ENCODE assay signal across 8 cellular contexts in the genomic region with DNA sequence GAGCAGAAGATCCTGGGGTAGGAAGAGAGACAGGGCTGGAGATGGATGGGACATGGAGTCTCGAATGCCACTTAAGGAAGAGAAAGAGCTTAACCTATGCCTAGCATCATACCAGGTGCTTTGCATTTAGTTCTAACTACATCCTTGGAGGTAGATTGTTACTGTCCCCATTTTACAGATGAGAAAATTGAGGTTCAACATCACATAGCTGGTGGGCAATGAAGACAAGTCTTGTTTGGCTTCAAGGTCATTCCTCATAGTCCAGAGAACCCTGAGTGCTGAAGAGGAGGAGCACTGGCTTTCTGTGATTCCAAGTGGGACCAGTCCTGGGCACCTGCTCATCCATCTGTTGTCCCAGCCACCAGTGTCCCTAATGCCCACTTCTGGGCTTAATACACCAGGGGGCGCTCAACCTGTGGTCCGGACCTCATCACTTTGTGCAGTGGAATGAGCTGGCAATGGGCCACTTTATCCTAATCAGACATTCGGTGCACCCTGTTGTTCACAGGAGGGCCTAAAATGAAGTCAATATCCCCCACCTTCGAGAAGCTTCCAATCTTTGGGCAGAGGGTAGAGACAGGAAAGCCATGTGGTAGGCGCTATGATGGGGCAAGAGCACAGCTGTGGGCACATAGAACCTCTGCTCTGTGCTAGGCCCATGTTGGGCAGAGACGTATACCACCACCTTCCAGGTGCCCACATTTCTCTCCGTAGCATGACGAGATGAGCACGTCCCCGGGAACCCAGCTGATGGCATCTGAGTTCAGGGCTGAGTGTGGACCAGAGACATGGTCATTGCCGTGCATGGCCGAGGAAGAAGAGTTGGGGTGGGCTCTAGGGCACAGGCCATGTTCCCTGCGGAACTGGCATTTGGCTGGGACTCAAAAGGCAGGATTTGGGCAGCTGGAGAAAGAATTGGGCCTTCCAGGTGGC. TPM values are rescaled to one million over a fixed set of nuclear protein-coding genes. Genes with fewer than 3 reads are reported as not detected.
A peak's percentile ranks its signal among the peaks of the same experiment; 100 is the strongest.
DNase-seq lines count a peak whose midpoint lies in the region; ATAC-seq, FAIRE-seq and TF ChIP-seq lines count a peak whose summit lies in the region.

No MANE protein-coding gene starts in this region.

- FAIRE-seq in frontal cortex (lab: Jason Lieb, UNC), result no peak

- no peaks in the 10 kb centered on the region for H3K9me3 Mint-ChIP-seq in activated CD4-positive, alpha-beta T cell treated with anti-CD3 and anti-CD28 coated beads, Interleukin-2, amount 10 ng/mL, durations not matched to agents 7 days and 5 days
- H3K9me3 Mint-ChIP-seq in endothelial cell (ENCODE audit: unreplicated experiment), result no peaks in the 10 kb centered on the region

- no peak overlapping the region for H3K4me3 Mint-ChIP-seq in activated CD4-positive, alpha-beta T cell treated with anti-CD3 and anti-CD28 coated beads, Interleukin-2, amount 10 ng/mL, durations not matched to agents 7 days and 5 days
- no peak overlapping the region for H3K4me3 Mint-ChIP-seq in endothelial cell (ENCODE audit: unreplicated experiment)

- no peak overlapping the region for H3K4me3 ChIP-seq in psoas muscle

- H3K27me3 ChIP-seq in psoas muscle (ENCODE audit: insufficient read depth in 3 of 3, low read length in 2 of 3), result no peaks in the 10 kb centered on the region

- no peak overlapping the region for H3K27ac ChIP-seq in psoas muscle

- peaks cover 14% of the 10 kb centered on the region for H3K36me3 Mint-ChIP-seq in activated CD4-positive, alpha-beta T cell treated with anti-CD3 and anti-CD28 coated beads, Interleukin-2, amount 10 ng/mL, durations not matched to agents 7 days and 5 days (ENCODE audit: low read depth)
- H3K36me3 Mint-ChIP-seq in endothelial cell (ENCODE audit: low read depth, unreplicated experiment), result peaks cover 4% of the 10 kb centered on the region

- intact Hi-C loops in psoas muscle (cut with DNase I), result no loop called here

- ATAC-seq in psoas muscle (no peak), GM19351 (IDR thresholded peaks at IDR 0.05; ENCODE audit: unreplicated experiment) (no peak)

- peaks cover 94% of the 10 kb centered on the region for H3K4me1 Mint-ChIP-seq in activated CD4-positive, alpha-beta T cell treated with anti-CD3 and anti-CD28 coated beads, Interleukin-2, amount 10 ng/mL, durations not matched to agents 7 days and 5 days
- H3K4me1 Mint-ChIP-seq in endothelial cell (ENCODE audit: unreplicated experiment), result peaks cover 44% of the 10 kb centered on the region

- H3K4me1 ChIP-seq in psoas muscle, result no peaks in the 10 kb centered on the region

- no peaks in the 10 kb centered on the region for H3K36me3 ChIP-seq in psoas muscle (ENCODE audit: insufficient read depth in 1 of 2, low read depth in 1 of 2)

- TF ChIP-seq CTCF in LNCAP (IDR thresholded peaks at IDR 0.05) (peak; percentile 37; the same call in 1 of the 2 replicates), endothelial cell (IDR thresholded peaks at IDR 0.05; ENCODE audit: unreplicated experiment) (peak; percentile 70), psoas muscle (IDR thresholded peaks at IDR 0.05) (peak; percentile 9)

- 72 to 75% (median 73%) methylated on average over 14 of the region's 14 CpGs for WGBS in psoas muscle, 3 donors

- no peaks in the 10 kb centered on the region for H3K9me3 ChIP-seq in psoas muscle

- no peaks in the 10 kb centered on the region for H3K27me3 Mint-ChIP-seq in activated CD4-positive, alpha-beta T cell treated with anti-CD3 and anti-CD28 coated beads, Interleukin-2, amount 10 ng/mL, durations not matched to agents 7 days and 5 days
- H3K27me3 Mint-ChIP-seq in endothelial cell (ENCODE audit: unreplicated experiment), result peaks cover 11% of the 10 kb centered on the region

- H3K27ac Mint-ChIP-seq in activated CD4-positive, alpha-beta T cell treated with anti-CD3 and anti-CD28 coated beads, Interleukin-2, amount 10 ng/mL, durations not matched to agents 7 days and 5 days, result peak overlapping the region; percentile 66
- peak overlapping the region; percentile 57 for H3K27ac Mint-ChIP-seq in endothelial cell (ENCODE audit: unreplicated experiment)

- CTCF ChIA-PET in activated CD4-positive, alpha-beta T cell treated with anti-CD3 and anti-CD28 coated beads, Interleukin-2, amount 10 ng/mL, durations not matched to agents 7 days and 5 days (lab: Charles Lee), result interaction anchor here (0.6 to 5.7 kb wide), 19 partner anchors 9 to 348 kb away, joined by 3 to 121 read pairs (median 5); partner anchors contain the start of gene RPS6KA1

- POLR2A ChIA-PET in activated CD4-positive, alpha-beta T cell treated with anti-CD3 and anti-CD28 coated beads, Interleukin-2, amount 10 ng/mL, durations not matched to agents 7 days and 5 days (lab: Charles Lee), result interaction anchor here (0.7 to 1.3 kb wide), 2 partner anchors 9 to 251 kb away, joined by 3 read pairs; partner anchors contain the start of gene RPS6KA1

- DNase-seq in EL (peak; percentile 55), endothelial cell (ENCODE audit: low spot score) (peak; percentile 37), psoas muscle (no peak), inferior parietal cortex (ENCODE audit: extremely low spot score) (no peak), frontal cortex (ENCODE audit: low spot score in 2 of 2) (no peak)
- DNase-seq in activated CD4-positive, alpha-beta T cell treated with anti-CD3 and anti-CD28 coated beads, Interleukin-2, amount 10 ng/mL, durations not matched to agents 7 days and 5 days, result peak; percentile 33

RNA-seq across cellular contexts. Expression of gene RPS6KA1, which starts 9.2 kb away (rescaled TPM):
- total RNA-seq in activated CD4-positive, alpha-beta T cell treated with anti-CD3 and anti-CD28 coated beads, Interleukin-2, amount 10 ng/mL, durations not matched to agents 7 days and 5 days, result 100 to 1,000 TPM; 192 to 199 TPM
- total RNA-seq in endothelial cell (ENCODE audit: unreplicated experiment) (25.3 TPM), psoas muscle (1 to 10 TPM; 2.5 to 3.0 (median 2.7) TPM), frontal cortex (3.3 TPM)
- polyA plus RNA-seq in psoas muscle, result 1 to 10 TPM in 2 of 3 donors, under 1 TPM in 1; 0.88 to 1.8 (median 1.3) TPM

Comparison
In these comparisons a context has a peak if more than half of its experiments do, and no peak if none do; other contexts are left out.
1. DNase-seq: peak in EL (single experiment), activated CD4-positive, alpha-beta T cell treated with anti-CD3 and anti-CD28 coated beads, Interleukin-2, amount 10 ng/mL, durations not matched to agents 7 days and 5 days (single experiment) and endothelial cell (single experiment); none in psoas muscle (0 of 2), inferior parietal cortex (single experiment) and frontal cortex (0 of 2).
2. CTCF ChIP-seq: peak in every context shown above with its lines; median percentile 70 in endothelial cell; 37 in LNCAP; 9 in psoas muscle.